ENCODE assay signal across 21 cellular contexts in genomic region chr20:43388267-43389081, GRCh38.
DNase-seq lines count a peak whose midpoint lies in the region; ATAC-seq and TF ChIP-seq lines count a peak whose summit lies in the region.
"Had no signal": no experiment of that assay in that cellular context is flagged by ENCODE, and none has a peak within 500 bp of the region (broad histone marks: within the 10 kb centered on the region; RNA-seq: fewer than 3 reads in every experiment).

No MANE protein-coding gene starts in this region.

- H3K36me3 Mint-ChIP-seq in CD4-positive, alpha-beta T cell (ENCODE audit: low read depth): no peaks in the 10 kb centered on the region
- H3K36me3 Mint-ChIP-seq: CD4-positive, alpha-beta memory T cell; mesothelial cell of epicardium had no signal

- 36 to 44% (median 39%) methylated on average over 16 of the region's 16 CpGs for WGBS in heart left ventricle, 4 donors

- POLR2A ChIA-PET in CD4-positive, alpha-beta T cell (lab: Charles Lee): no interaction called here

- H3K9me3 Mint-ChIP-seq in CD4-positive, alpha-beta T cell: no peaks in the 10 kb centered on the region
- H3K9me3 Mint-ChIP-seq: mesothelial cell of epicardium had no signal

- ATAC-seq in heart left ventricle (peak in 3 of 4 donors; percentile 48 to 87 (median 78)), HG03139 (IDR thresholded peaks at IDR 0.05; ENCODE audit: unreplicated experiment) (no peak), esophagus mucosa (no peak)
- no peak for ATAC-seq in CD4-positive, alpha-beta T cell (ENCODE audit: poor library complexity)
- ATAC-seq: Panc1 had no signal

- no peaks in the 10 kb centered on the region for H3K27me3 ChIP-seq in BLaER1 treated with 17β-estradiol and CSF1 and Interleukin-3, amounts not matched to agents 10 nM and 100 nM
- peaks cover 0 to 11% (median 0%) of the 10 kb centered on the region in 9 donors for H3K27me3 ChIP-seq in heart left ventricle
- H3K27me3 ChIP-seq in CD4-positive, alpha-beta T cell (ENCODE audit: control insufficient read depth, insufficient read depth, low read length): peaks cover 10% of the 10 kb centered on the region
- H3K27me3 ChIP-seq: cardiac muscle cell had no signal

- H3K27ac ChIP-seq in BLaER1 treated with 17β-estradiol and CSF1 and Interleukin-3, amounts not matched to agents 10 nM and 100 nM: peak overlapping the region in 2 of 11 experiments; percentile 7 to 17; a peak in 2 of 22 replicates
- H3K27ac ChIP-seq in SK-N-MC (no peak overlapping the region), heart left ventricle (peak overlapping the region in 8 of 12 donors; percentile 23 to 77 (median 50))
- no peak overlapping the region for H3K27ac ChIP-seq in CD4-positive, alpha-beta T cell (ENCODE audit: low read depth, low read length)
- H3K27ac ChIP-seq: cardiac muscle cell had no signal

- DNase-seq in SK-N-MC (ENCODE audit: low read depth, low spot score) (no peak), heart left ventricle (peak; percentile 71 to 87 (median 81)), posterior cingulate gyrus (peak in 8 of 10 donors; percentile 16 to 89 (median 62)), NCI-H774 (lab: John Stamatoyannopoulos, UW) (no peak)
- no peak for DNase-seq in CD4-positive, alpha-beta T cell
- DNase-seq: activated CD4-positive, alpha-beta T cell treated with anti-CD3 and anti-CD28 coated beads, Interleukin-2, amount 50 U/mL, for 4 hours; activated effector memory CD4-positive, alpha-beta T cell treated with Interleukin-2 at 50 U/mL for 16 hours; CD4-positive, alpha-beta memory T cell; GDM1; HCEC 1CT; NCI-H1417 treated with DMSO at 0.1 percent for 48 hours; NCI-H510A treated with DMSO at 0.1 percent for 48 hours; stimulated activated CD4-positive, alpha-beta T cell treated with anti-CD3 and anti-CD28 coated beads, Interleukin-4, amount 100 ng/mL, for 1 hour; stimulated activated naive CD4-positive, alpha-beta T cell; T-helper 1 cell had no signal

- H3K27me3 Mint-ChIP-seq in CD4-positive, alpha-beta T cell: peaks cover 33% of the 10 kb centered on the region

- peaks cover 0 to 30% (median 5%) of the 10 kb centered on the region in 10 experiments; a peak in 9 of 20 replicates for H3K4me1 ChIP-seq in BLaER1 treated with 17β-estradiol and CSF1 and Interleukin-3, amounts not matched to agents 10 nM and 100 nM
- H3K4me1 ChIP-seq in heart left ventricle: peaks cover 0 to 6% (median 0%) of the 10 kb centered on the region in 12 donors

- intact Hi-C loops in heart left ventricle (cut with DNase I): no loop called here
- intact Hi-C loops in posterior cingulate gyrus (cut with DNase I): no loop called here
- intact Hi-C loops in CD4-positive, alpha-beta T cell (cut with DNase I, micrococcal nuclease): no loop called here

- TF ChIP-seq CTCF in heart left ventricle (IDR thresholded peaks at IDR 0.05): no peak
- TF ChIP-seq CTCF in CD4-positive, alpha-beta T cell (IDR thresholded peaks at IDR 0.05): no peak

- H3K4me3 Mint-ChIP-seq in CD4-positive, alpha-beta T cell: no peak overlapping the region
- H3K4me3 Mint-ChIP-seq: CD4-positive, alpha-beta memory T cell; mesothelial cell of epicardium had no signal

- H4K20me1 ChIP-seq in BLaER1 treated with 17β-estradiol and CSF1 and Interleukin-3, amounts not matched to agents 10 nM and 100 nM: no peaks in the 10 kb centered on the region

- no peaks in the 10 kb centered on the region for H3K36me3 ChIP-seq in BLaER1 treated with 17β-estradiol and CSF1 and Interleukin-3, amounts not matched to agents 10 nM and 100 nM
- H3K36me3 ChIP-seq in SK-N-MC (ENCODE audit: insufficient read depth, low read length) (no peaks in the 10 kb centered on the region), heart left ventricle (no peaks in the 10 kb centered on the region)
- H3K36me3 ChIP-seq: cardiac muscle cell had no signal

- CTCF ChIA-PET in CD4-positive, alpha-beta T cell (lab: Charles Lee): no interaction called here

- H3K4me2 ChIP-seq in BLaER1 treated with 17β-estradiol and CSF1 and Interleukin-3, amounts not matched to agents 10 nM and 100 nM: peak overlapping the region in 7 of 11 experiments; percentile 1 to 57 (median 34); a peak in 10 of 22 replicates

- TF ChIP-seq POLR2A in heart left ventricle (IDR thresholded peaks at IDR 0.05): no peak

- no peaks in the 10 kb centered on the region for H3K4me1 Mint-ChIP-seq in CD4-positive, alpha-beta T cell (ENCODE audit: low read depth)

- H3K4me3 ChIP-seq in BLaER1 treated with 17β-estradiol and CSF1 and Interleukin-3, amounts not matched to agents 10 nM and 100 nM: no peak overlapping the region
- H3K4me3 ChIP-seq in SK-N-MC: peak overlapping the region; percentile 43
- no peak overlapping the region for H3K4me3 ChIP-seq in heart left ventricle
- H3K4me3 ChIP-seq: cardiac muscle cell had no signal

- peaks cover 0 to 15% (median 8%) of the 10 kb centered on the region in 11 experiments; a peak in 11 of 22 replicates for H3K9me3 ChIP-seq in BLaER1 treated with 17β-estradiol and CSF1 and Interleukin-3, amounts not matched to agents 10 nM and 100 nM (replicated peaks in 1 of 11)
- H3K9me3 ChIP-seq in SK-N-MC (ENCODE audit: low read depth, low read length): no peaks in the 10 kb centered on the region
- no peaks in the 10 kb centered on the region for H3K9me3 ChIP-seq in heart left ventricle
- H3K9me3 ChIP-seq in CD4-positive, alpha-beta T cell (ENCODE audit: control insufficient read depth, low read length): peaks cover under 1% of the 10 kb centered on the region

- H3K9ac ChIP-seq in BLaER1 treated with 17β-estradiol and CSF1 and Interleukin-3, amounts not matched to agents 10 nM and 100 nM: no peak overlapping the region
- H3K9ac ChIP-seq in SK-N-MC (ENCODE audit: insufficient read length): no peak overlapping the region

- no peak overlapping the region for H3K27ac Mint-ChIP-seq in CD4-positive, alpha-beta T cell
- H3K27ac Mint-ChIP-seq: CD4-positive, alpha-beta memory T cell; mesothelial cell of epicardium had no signal

Comparison
In these comparisons a context has a peak if more than half of its experiments do, and no peak if none do; other contexts are left out.
1. H3K27ac ChIP-seq: peak in heart left ventricle (8 of 12); none in SK-N-MC (single experiment) and CD4-positive, alpha-beta T cell (single experiment).
2. DNase-seq: peak in heart left ventricle (5 of 5) and posterior cingulate gyrus (8 of 10); none in SK-N-MC (single experiment), NCI-H774 (single experiment) and CD4-positive, alpha-beta T cell (0 of 10).
3. ATAC-seq: peak in heart left ventricle (3 of 4); none in HG03139 (single experiment), esophagus mucosa (single experiment) and CD4-positive, alpha-beta T cell (single experiment).